In the genomic region with DNA sequence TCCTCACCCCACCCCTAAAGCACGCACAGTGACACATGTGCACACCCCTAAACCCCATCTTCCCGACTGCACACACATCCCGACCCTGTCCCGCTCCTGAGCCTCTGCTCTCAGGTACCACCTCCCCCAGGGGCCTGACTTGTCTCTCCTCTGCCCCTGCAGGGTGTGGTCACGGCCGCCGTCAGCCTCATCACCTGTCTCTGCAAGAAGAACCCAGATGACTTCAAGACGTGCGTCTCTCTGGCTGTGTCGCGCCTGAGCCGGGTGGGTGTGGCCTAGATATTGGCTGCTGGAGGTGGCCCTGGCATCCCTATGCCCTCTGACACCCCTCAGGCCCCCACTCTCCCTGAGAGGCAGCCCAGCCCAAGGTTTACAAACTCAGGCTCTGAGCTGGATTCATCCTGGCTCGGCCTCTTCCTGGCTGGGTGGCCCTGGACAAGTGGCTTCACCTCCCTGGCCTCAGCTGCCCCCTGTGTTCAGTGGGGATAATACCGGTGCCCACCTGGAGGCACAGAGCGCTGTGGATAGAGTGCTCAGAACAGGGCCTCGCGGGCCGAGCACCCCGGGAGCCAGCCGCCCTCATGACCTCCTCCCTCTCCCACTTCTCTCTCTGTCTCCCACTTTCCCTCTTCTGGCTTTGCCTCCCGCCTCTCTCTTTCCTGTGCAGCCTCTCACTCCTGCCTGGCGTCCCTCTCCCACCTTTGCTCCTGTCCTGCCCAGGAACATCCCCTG, we compare ENCODE assay signal across 1 cellular context.
TF ChIP-seq lines count a peak whose summit lies in the region.

No MANE protein-coding gene starts in this region.

TF ChIP-seq in HEK293, 187 proteins besides CTCF, POLR2A, EP300 and RAD21 (continued from another document):
- TF ChIP-seq, protein P1, sequence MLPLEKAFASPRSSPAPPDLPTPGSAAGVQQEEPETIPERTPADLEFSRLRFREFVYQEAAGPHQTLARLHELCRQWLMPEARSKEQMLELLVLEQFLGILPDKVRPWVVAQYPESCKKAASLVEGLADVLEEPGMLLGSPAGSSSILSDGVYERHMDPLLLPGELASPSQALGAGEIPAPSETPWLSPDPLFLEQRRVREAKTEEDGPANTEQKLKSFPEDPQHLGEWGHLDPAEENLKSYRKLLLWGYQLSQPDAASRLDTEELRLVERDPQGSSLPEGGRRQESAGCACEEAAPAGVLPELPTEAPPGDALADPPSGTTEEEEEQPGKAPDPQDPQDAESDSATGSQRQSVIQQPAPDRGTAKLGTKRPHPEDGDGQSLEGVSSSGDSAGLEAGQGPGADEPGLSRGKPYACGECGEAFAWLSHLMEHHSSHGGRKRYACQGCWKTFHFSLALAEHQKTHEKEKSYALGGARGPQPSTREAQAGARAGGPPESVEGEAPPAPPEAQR (tag by site-specific recombination; IDR thresholded peaks at IDR 0.05) = no peak
- TF ChIP-seq, protein P2, sequence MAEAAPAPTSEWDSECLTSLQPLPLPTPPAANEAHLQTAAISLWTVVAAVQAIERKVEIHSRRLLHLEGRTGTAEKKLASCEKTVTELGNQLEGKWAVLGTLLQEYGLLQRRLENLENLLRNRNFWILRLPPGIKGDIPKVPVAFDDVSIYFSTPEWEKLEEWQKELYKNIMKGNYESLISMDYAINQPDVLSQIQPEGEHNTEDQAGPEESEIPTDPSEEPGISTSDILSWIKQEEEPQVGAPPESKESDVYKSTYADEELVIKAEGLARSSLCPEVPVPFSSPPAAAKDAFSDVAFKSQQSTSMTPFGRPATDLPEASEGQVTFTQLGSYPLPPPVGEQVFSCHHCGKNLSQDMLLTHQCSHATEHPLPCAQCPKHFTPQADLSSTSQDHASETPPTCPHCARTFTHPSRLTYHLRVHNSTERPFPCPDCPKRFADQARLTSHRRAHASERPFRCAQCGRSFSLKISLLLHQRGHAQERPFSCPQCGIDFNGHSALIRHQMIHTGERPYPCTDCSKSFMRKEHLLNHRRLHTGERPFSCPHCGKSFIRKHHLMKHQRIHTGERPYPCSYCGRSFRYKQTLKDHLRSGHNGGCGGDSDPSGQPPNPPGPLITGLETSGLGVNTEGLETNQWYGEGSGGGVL (tag by site-specific recombination; IDR thresholded peaks at IDR 0.05) = 0 out of 2 replicates have a peak, but pooled peaks have one; percentile 12
- TF ChIP-seq ZNF311 (tag by site-specific recombination; IDR thresholded peaks at IDR 0.05; ENCODE audit: borderline replicate concordance) (no peak), ZNF366 (tag by site-specific recombination; conservative IDR thresholded peaks at IDR 0.05) (0 out of 2 replicates have a peak, but pooled peaks have one; percentile 22), EGR2 (tag by site-specific recombination; IDR thresholded peaks at IDR 0.05; ENCODE audit: low read depth) (peak; percentile 58; the same call in 1 of the 2 replicates), ZBTB8A (tag by site-specific recombination; IDR thresholded peaks at IDR 0.05) (no peak)
- TF ChIP-seq, protein P3, sequence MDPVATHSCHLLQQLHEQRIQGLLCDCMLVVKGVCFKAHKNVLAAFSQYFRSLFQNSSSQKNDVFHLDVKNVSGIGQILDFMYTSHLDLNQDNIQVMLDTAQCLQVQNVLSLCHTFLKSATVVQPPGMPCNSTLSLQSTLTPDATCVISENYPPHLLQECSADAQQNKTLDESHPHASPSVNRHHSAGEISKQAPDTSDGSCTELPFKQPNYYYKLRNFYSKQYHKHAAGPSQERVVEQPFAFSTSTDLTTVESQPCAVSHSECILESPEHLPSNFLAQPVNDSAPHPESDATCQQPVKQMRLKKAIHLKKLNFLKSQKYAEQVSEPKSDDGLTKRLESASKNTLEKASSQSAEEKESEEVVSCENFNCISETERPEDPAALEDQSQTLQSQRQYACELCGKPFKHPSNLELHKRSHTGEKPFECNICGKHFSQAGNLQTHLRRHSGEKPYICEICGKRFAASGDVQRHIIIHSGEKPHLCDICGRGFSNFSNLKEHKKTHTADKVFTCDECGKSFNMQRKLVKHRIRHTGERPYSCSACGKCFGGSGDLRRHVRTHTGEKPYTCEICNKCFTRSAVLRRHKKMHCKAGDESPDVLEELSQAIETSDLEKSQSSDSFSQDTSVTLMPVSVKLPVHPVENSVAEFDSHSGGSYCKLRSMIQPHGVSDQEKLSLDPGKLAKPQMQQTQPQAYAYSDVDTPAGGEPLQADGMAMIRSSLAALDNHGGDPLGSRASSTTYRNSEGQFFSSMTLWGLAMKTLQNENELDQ (tag by site-specific recombination; IDR thresholded peaks at IDR 0.05; ENCODE audit: low read depth) = no peak
